ENCODE assay signal across 10 cellular contexts in genomic region chr11:102546427-102546826, GRCh38. TPM values are rescaled to one million over a fixed set of nuclear protein-coding genes. Genes with fewer than 3 reads are reported as not detected.
DNase-seq lines count a peak whose midpoint lies in the region; ATAC-seq and TF ChIP-seq lines count a peak whose summit lies in the region.
"Had no signal": no experiment of that assay in that cellular context is flagged by ENCODE, and none has a peak within 500 bp of the region (broad histone marks: within the 10 kb centered on the region; RNA-seq: fewer than 3 reads in every experiment).

No MANE protein-coding gene starts in this region.

- H3K27me3 ChIP-seq in testis, result no peaks in the 10 kb centered on the region

- 73 to 78% methylated on average over 4 of the region's 4 CpGs for WGBS in testis, 2 donors

- H3K36me3 ChIP-seq in testis (ENCODE audit: low read depth, missing control alignments), result no peaks in the 10 kb centered on the region

- H3K4me3 ChIP-seq in fibroblast of mammary gland (ENCODE audit: control insufficient read depth, low read depth, low read length) (no peak overlapping the region), testis (no peak overlapping the region)

- intact Hi-C loops in testis (cut with DNase I; ENCODE audit: low total_unique reads), result no loop called here
- intact Hi-C loops in Right ventricle myocardium superior (cut with DNase I), result no loop called here

- ATAC-seq in GM18517 (IDR thresholded peaks at IDR 0.05; ENCODE audit: unreplicated experiment) (peak; percentile 63), GM21576 (IDR thresholded peaks at IDR 0.05; ENCODE audit: unreplicated experiment) (peak; percentile 62), HG03354 (IDR thresholded peaks at IDR 0.05; ENCODE audit: poor library complexity, severe bottlenecking, unreplicated experiment) (peak; percentile 67), Right ventricle myocardium superior (ENCODE audit: poor library complexity) (no peak)
- ATAC-seq: left ventricle myocardium superior had no signal

- TF ChIP-seq POLR2A in erythroblast (IDR thresholded peaks at IDR 0.05; ENCODE audit: low read length), result no peak
- no peak for TF ChIP-seq POLR2A in testis (IDR thresholded peaks at IDR 0.05)

- TF ChIP-seq CTCF in fibroblast of mammary gland (conservative IDR thresholded peaks at IDR 0.05; ENCODE audit: control insufficient read depth, insufficient read depth, low read depth, low read length), result no peak
- no peak for TF ChIP-seq CTCF in testis (IDR thresholded peaks at IDR 0.05)

- H3K27ac ChIP-seq in testis, result no peak overlapping the region

- no peaks in the 10 kb centered on the region for H3K9me3 ChIP-seq in testis

- H3K4me1 ChIP-seq in testis, result no peaks in the 10 kb centered on the region

- DNase-seq in fibroblast of mammary gland (ENCODE audit: low read depth) (peak; percentile 44), erythroblast (lab: John Stamatoyannopoulos, UW) (no peak), testis (no peak), Right ventricle myocardium superior (no peak)
- DNase-seq in effector CD4-positive, alpha-beta T cell, result no peak
- DNase-seq: left ventricle myocardium superior had no signal

RNA-seq across cellular contexts. Expression of gene MMP7, which starts 15.9 kb away (rescaled TPM):
- under 1 TPM in 1 of 2 donors, not detected in 1; 0.63 TPM for total RNA-seq in testis
- 6.2 TPM for polyA plus RNA-seq in testis (ENCODE audit: insufficient read depth, low read depth, low replicate concordance)
- total RNA-seq in Right ventricle myocardium superior, result not detected
- total RNA-seq: left ventricle myocardium superior; T-helper 2 cell treated with Interferon-gamma antibody and Interleukin-4, amounts not matched to agents 100 ng/mL and 5 ng/mL, for 36 hours had no signal
